22 cellular contexts compared by ENCODE assay signal in the genomic region with DNA sequence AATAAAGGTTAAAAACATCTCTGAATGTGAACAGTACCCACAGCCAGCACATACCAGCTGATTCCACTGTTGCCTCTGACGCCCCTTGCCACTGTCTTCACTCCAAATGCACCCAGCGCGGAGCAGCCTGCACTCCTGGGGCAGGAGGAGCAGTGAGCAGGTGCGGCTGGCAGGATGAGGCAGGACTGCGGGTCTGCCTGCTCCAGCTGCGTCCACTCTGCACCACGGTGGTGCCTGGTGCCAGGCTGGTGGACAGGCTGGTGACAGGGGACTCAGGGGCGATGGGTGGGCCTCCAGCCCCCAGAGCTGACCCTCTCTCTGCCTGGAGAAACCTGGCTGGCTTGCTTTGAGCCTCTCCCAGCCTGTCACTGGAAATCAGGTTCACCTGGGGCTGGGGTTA.
"Had no signal": no experiment of that assay in that cellular context is flagged by ENCODE, and none has a peak within 500 bp of the region (broad histone marks: within the 10 kb centered on the region; RNA-seq: fewer than 3 reads in every experiment).

No MANE protein-coding gene starts in this region.

- H3K4me1 Mint-ChIP-seq: activated CD4-positive, alpha-beta memory T cell treated with anti-CD3 and anti-CD28 coated beads, Interleukin-2, amount 10 ng/mL, durations not matched to agents 7 days and 5 days; activated CD8-positive, alpha-beta memory T cell treated with anti-CD3 and anti-CD28 coated beads, Interleukin-2, amount 10 ng/mL, durations not matched to agents 7 days and 5 days; activated naive CD4-positive, alpha-beta T cell treated with anti-CD3 and anti-CD28 coated beads, Interleukin-2, amount 50 U/mL, for 24 hours; endodermal cell had no signal

- H3K27me3 Mint-ChIP-seq: activated CD4-positive, alpha-beta memory T cell treated with anti-CD3 and anti-CD28 coated beads, Interleukin-2, amount 10 ng/mL, durations not matched to agents 7 days and 5 days; activated CD4-positive, alpha-beta T cell treated with anti-CD3 and anti-CD28 coated beads, Interleukin-2, amount 10 ng/mL, durations not matched to agents 24 days and 14 days; activated CD8-positive, alpha-beta memory T cell treated with anti-CD3 and anti-CD28 coated beads, Interleukin-2, amount 10 ng/mL, durations not matched to agents 7 days and 5 days; activated naive CD4-positive, alpha-beta T cell treated with anti-CD3 and anti-CD28 coated beads, Interleukin-2, amount 50 U/mL, for 24 hours; central memory CD8-positive, alpha-beta T cell; naive thymus-derived CD8-positive, alpha-beta T cell; progenitor cell of endocrine pancreas had no signal

- H3K9ac ChIP-seq: neural progenitor cell had no signal

- H3K4me1 ChIP-seq: esophagus squamous epithelium, lower lobe of right lung had no signal

- FAIRE-seq: keratinocyte had no signal

- H3K9me3 ChIP-seq: gastrocnemius medialis, lower lobe of right lung had no signal

- H3K4me3 Mint-ChIP-seq: activated CD4-positive, alpha-beta memory T cell treated with anti-CD3 and anti-CD28 coated beads, Interleukin-2, amount 10 ng/mL, durations not matched to agents 7 days and 5 days; activated CD4-positive, alpha-beta T cell treated with anti-CD3 and anti-CD28 coated beads, Interleukin-2, amount 10 ng/mL, durations not matched to agents 24 days and 14 days; activated CD8-positive, alpha-beta memory T cell treated with anti-CD3 and anti-CD28 coated beads, Interleukin-2, amount 10 ng/mL, durations not matched to agents 7 days and 5 days; activated naive CD4-positive, alpha-beta T cell treated with anti-CD3 and anti-CD28 coated beads, Interleukin-2, amount 50 U/mL, for 24 hours; activated T-helper 1 cell treated with anti-CD3 and anti-CD28 coated beads, Interleukin-12 subunit alpha, Interleukin-12 subunit beta, Interleukin-2, Interleukin-4 antibody, amounts not matched to agents 30 ng/mL and 10 ng/mL and 1 ng/mL, durations not matched to agents 14 hours and 24 hours and 36 hours; central memory CD8-positive, alpha-beta T cell; endodermal cell; naive thymus-derived CD8-positive, alpha-beta T cell; neural progenitor cell had no signal

- H3K4me2 ChIP-seq: neural progenitor cell had no signal

- ATAC-seq: activated CD4-positive, CD25-positive, alpha-beta regulatory T cell treated with anti-CD3 and anti-CD28 coated beads, Interleukin-2, amount 50 U/mL, for 24 hours; activated CD8-positive, alpha-beta memory T cell treated with anti-CD3 and anti-CD28 coated beads, Interleukin-2, amount 10 ng/mL, durations not matched to agents 7 days and 5 days; gastrocnemius medialis; left lobe of liver; lower lobe of right lung; naive thymus-derived CD8-positive, alpha-beta T cell had no signal

- DNase-seq: activated CD4-positive, alpha-beta memory T cell treated with anti-CD3 and anti-CD28 coated beads, Interleukin-2, amount 10 ng/mL, durations not matched to agents 7 days and 5 days; activated CD4-positive, alpha-beta T cell treated with anti-CD3 and anti-CD28 coated beads, Interleukin-2, amount 10 ng/mL, durations not matched to agents 24 days and 14 days; activated CD8-positive, alpha-beta memory T cell treated with anti-CD3 and anti-CD28 coated beads, Interleukin-2, amount 10 ng/mL, durations not matched to agents 7 days and 5 days; activated gamma-delta T cell; activated T-cell treated with anti-CD3 and anti-CD28 coated beads for 4 hours; brain microvascular endothelial cell; endodermal cell; esophagus squamous epithelium; gastrocnemius medialis; lower lobe of right lung; naive thymus-derived CD8-positive, alpha-beta T cell; stimulated activated CD4-positive, alpha-beta T cell treated with anti-CD3 and anti-CD28 coated beads, Interleukin-2, amount 100 ng/mL, for 48 hours; stimulated activated naive CD4-positive, alpha-beta T cell had no signal

- H3K9me3 Mint-ChIP-seq: activated CD4-positive, alpha-beta T cell treated with anti-CD3 and anti-CD28 coated beads, Interleukin-2, amount 10 ng/mL, durations not matched to agents 24 days and 14 days; activated naive CD4-positive, alpha-beta T cell treated with anti-CD3 and anti-CD28 coated beads, Interleukin-2, amount 50 U/mL, for 24 hours; central memory CD8-positive, alpha-beta T cell had no signal

- H3K27ac Mint-ChIP-seq: activated CD4-positive, alpha-beta memory T cell treated with anti-CD3 and anti-CD28 coated beads, Interleukin-2, amount 10 ng/mL, durations not matched to agents 7 days and 5 days; activated CD4-positive, alpha-beta T cell treated with anti-CD3 and anti-CD28 coated beads, Interleukin-2, amount 10 ng/mL, durations not matched to agents 24 days and 14 days; activated CD8-positive, alpha-beta memory T cell treated with anti-CD3 and anti-CD28 coated beads, Interleukin-2, amount 10 ng/mL, durations not matched to agents 7 days and 5 days; activated naive CD4-positive, alpha-beta T cell treated with anti-CD3 and anti-CD28 coated beads, Interleukin-2, amount 50 U/mL, for 24 hours; activated T-helper 1 cell treated with anti-CD3 and anti-CD28 coated beads, Interleukin-12 subunit alpha, Interleukin-12 subunit beta, Interleukin-2, Interleukin-4 antibody, amounts not matched to agents 30 ng/mL and 10 ng/mL and 1 ng/mL, durations not matched to agents 14 hours and 24 hours and 36 hours; endodermal cell; naive thymus-derived CD8-positive, alpha-beta T cell; neural progenitor cell; progenitor cell of endocrine pancreas had no signal

- H3K27ac ChIP-seq: brain microvascular endothelial cell, coronary artery, esophagus squamous epithelium, lower lobe of right lung, neural progenitor cell had no signal

- H3K36me3 ChIP-seq: brain microvascular endothelial cell, gastrocnemius medialis, lower lobe of right lung, neural progenitor cell had no signal

- H3K27me3 ChIP-seq: brain microvascular endothelial cell, esophagus squamous epithelium, gastrocnemius medialis, neural progenitor cell had no signal

- H3K4me3 ChIP-seq: coronary artery, esophagus squamous epithelium, gastrocnemius medialis, lower lobe of right lung, neural progenitor cell had no signal

- H2AFZ ChIP-seq: neural progenitor cell had no signal
